In genomic region chr4:159150380-159150779, GRCh38 we compare ENCODE assay signal across 14 cellular contexts. TPM values are rescaled to one million over a fixed set of nuclear protein-coding genes. Genes with fewer than 3 reads are reported as not detected.
DNase-seq lines count a peak whose midpoint lies in the region; ATAC-seq and TF ChIP-seq lines count a peak whose summit lies in the region.
"Had no signal": no experiment of that assay in that cellular context is flagged by ENCODE, and none has a peak within 500 bp of the region (broad histone marks: within the 10 kb centered on the region; RNA-seq: fewer than 3 reads in every experiment).

No MANE protein-coding gene starts in this region.

- H3K4me3 Mint-ChIP-seq in brain = no peak overlapping the region
- H3K4me3 Mint-ChIP-seq: activated B cell treated with CpG ODN at 0.5 μM for 24 hours; activated CD8-positive, alpha-beta memory T cell treated with anti-CD3 and anti-CD28 coated beads, Interleukin-2, amount 10 ng/mL, durations not matched to agents 7 days and 5 days; effector memory CD8-positive, alpha-beta T cell had no signal

- H3K4me3 ChIP-seq in heart right ventricle (no peak overlapping the region), left lung (no peak overlapping the region), esophagus squamous epithelium (no peak overlapping the region)

- peaks cover 14 to 100% (median 64%) of the 10 kb centered on the region in 9 donors for H3K4me1 ChIP-seq in heart right ventricle
- peaks cover 0 to 6% of the 10 kb centered on the region in 2 donors for H3K4me1 ChIP-seq in left lung
- H3K4me1 ChIP-seq in esophagus squamous epithelium = peaks cover 0 to 16% (median 0%) of the 10 kb centered on the region in 3 donors

- H3K27ac Mint-ChIP-seq in brain = peak overlapping the region in 3 of 5 experiments; percentile 29 to 37 (median 34)
- H3K27ac Mint-ChIP-seq: activated B cell treated with CpG ODN at 0.5 μM for 24 hours; activated CD8-positive, alpha-beta memory T cell treated with anti-CD3 and anti-CD28 coated beads, Interleukin-2, amount 10 ng/mL, durations not matched to agents 7 days and 5 days; effector memory CD8-positive, alpha-beta T cell had no signal

- ATAC-seq in Right ventricle myocardium inferior = no peak
- no peak for ATAC-seq in heart right ventricle
- peak; percentile 24 for ATAC-seq in HG02798 (IDR thresholded peaks at IDR 0.05; ENCODE audit: poor library complexity, unreplicated experiment)
- ATAC-seq in HG02885 (IDR thresholded peaks at IDR 0.05; ENCODE audit: poor library complexity, unreplicated experiment) = no peak
- ATAC-seq in HG02852 (IDR thresholded peaks at IDR 0.05; ENCODE audit: unreplicated experiment) = no peak
- no peak for ATAC-seq in left lung
- ATAC-seq: activated CD8-positive, alpha-beta memory T cell treated with anti-CD3 and anti-CD28 coated beads, Interleukin-2, amount 10 ng/mL, durations not matched to agents 7 days and 5 days; effector memory CD8-positive, alpha-beta T cell; PC-3 had no signal

- TF ChIP-seq CTCF in heart right ventricle (IDR thresholded peaks at IDR 0.05) (no peak), brain (conservative IDR thresholded peaks at IDR 0.05) (no peak), left lung (IDR thresholded peaks at IDR 0.05) (no peak), esophagus squamous epithelium (IDR thresholded peaks at IDR 0.05) (no peak)

- TF ChIP-seq POLR2A in esophagus squamous epithelium (IDR thresholded peaks at IDR 0.05) = no peak

- peaks cover 67% of the 10 kb centered on the region for H3K4me1 Mint-ChIP-seq in brain
- H3K4me1 Mint-ChIP-seq: activated CD8-positive, alpha-beta memory T cell treated with anti-CD3 and anti-CD28 coated beads, Interleukin-2, amount 10 ng/mL, durations not matched to agents 7 days and 5 days had no signal

- peaks cover 3% of the 10 kb centered on the region for H3K36me3 Mint-ChIP-seq in brain
- H3K36me3 Mint-ChIP-seq: activated CD8-positive, alpha-beta memory T cell treated with anti-CD3 and anti-CD28 coated beads, Interleukin-2, amount 10 ng/mL, durations not matched to agents 7 days and 5 days had no signal

- H3K27me3 ChIP-seq in heart right ventricle (no peaks in the 10 kb centered on the region), left lung (no peaks in the 10 kb centered on the region), esophagus squamous epithelium (no peaks in the 10 kb centered on the region)

- H3K27ac ChIP-seq in heart right ventricle = no peak overlapping the region
- H3K27ac ChIP-seq in left lung = no peak overlapping the region
- H3K27ac ChIP-seq in esophagus squamous epithelium = no peak overlapping the region

- peak; percentile 32 for DNase-seq in Right ventricle myocardium inferior (ENCODE audit: missing footprints)
- no peak for DNase-seq in heart right ventricle
- DNase-seq in left lung = no peak
- no peak for DNase-seq in esophagus squamous epithelium (lab: John Stamatoyannopoulos, UW)
- DNase-seq: activated B cell treated with CpG ODN at 0.5 μM for 24 hours; activated CD8-positive, alpha-beta memory T cell treated with anti-CD3 and anti-CD28 coated beads, Interleukin-2, amount 10 ng/mL, durations not matched to agents 7 days and 5 days; effector memory CD8-positive, alpha-beta T cell; foreskin melanocyte; PC-3; posterior cingulate gyrus had no signal

- H3K9me3 Mint-ChIP-seq in brain = no peaks in the 10 kb centered on the region
- H3K9me3 Mint-ChIP-seq: activated B cell treated with CpG ODN at 0.5 μM for 24 hours; effector memory CD8-positive, alpha-beta T cell had no signal

- intact Hi-C loops in Right ventricle myocardium inferior (cut with DNase I) = no loop called here
- intact Hi-C loops in heart right ventricle (cut with DNase I) = no loop called here
- intact Hi-C loops in left lung (cut with DNase I) = no loop called here
- intact Hi-C loops in esophagus squamous epithelium (cut with DNase I) = no loop called here

- 69 to 81% methylated on average over 5 of the region's 5 CpGs for WGBS in heart right ventricle, 2 donors
- 74 to 90% methylated on average over 5 of the region's 5 CpGs for WGBS in esophagus squamous epithelium, 2 donors

- H3K36me3 ChIP-seq in heart right ventricle = no peaks in the 10 kb centered on the region
- no peaks in the 10 kb centered on the region for H3K36me3 ChIP-seq in left lung
- no peaks in the 10 kb centered on the region for H3K36me3 ChIP-seq in esophagus squamous epithelium

- H3K27me3 Mint-ChIP-seq in brain = no peaks in the 10 kb centered on the region
- H3K27me3 Mint-ChIP-seq: activated CD8-positive, alpha-beta memory T cell treated with anti-CD3 and anti-CD28 coated beads, Interleukin-2, amount 10 ng/mL, durations not matched to agents 7 days and 5 days; effector memory CD8-positive, alpha-beta T cell had no signal

- H3K9me3 ChIP-seq in heart right ventricle (no peaks in the 10 kb centered on the region), left lung (no peaks in the 10 kb centered on the region), esophagus squamous epithelium (no peaks in the 10 kb centered on the region)

RNA-seq across cellular contexts. Expression of gene RAPGEF2, which starts 47.5 kb away (rescaled TPM):
- total RNA-seq in Right ventricle myocardium inferior (42.8 TPM), heart right ventricle (10 to 100 TPM; 36.1 to 68.8 (median 54.6) TPM), left lung (10 to 100 TPM; 51.3 to 52.0 TPM), esophagus squamous epithelium (10 to 100 TPM; 14.1 to 30.5 (median 21.4) TPM)
- polyA plus RNA-seq in heart right ventricle (10 to 100 TPM in 1 of 2 donors, 1 to 10 TPM in 1; 9.2 to 13.5 TPM), brain (ENCODE audit: insufficient read depth, low read depth, low replicate concordance) (14.9 TPM)
